ENCODE assay signal across 8 cellular contexts in the genomic region with DNA sequence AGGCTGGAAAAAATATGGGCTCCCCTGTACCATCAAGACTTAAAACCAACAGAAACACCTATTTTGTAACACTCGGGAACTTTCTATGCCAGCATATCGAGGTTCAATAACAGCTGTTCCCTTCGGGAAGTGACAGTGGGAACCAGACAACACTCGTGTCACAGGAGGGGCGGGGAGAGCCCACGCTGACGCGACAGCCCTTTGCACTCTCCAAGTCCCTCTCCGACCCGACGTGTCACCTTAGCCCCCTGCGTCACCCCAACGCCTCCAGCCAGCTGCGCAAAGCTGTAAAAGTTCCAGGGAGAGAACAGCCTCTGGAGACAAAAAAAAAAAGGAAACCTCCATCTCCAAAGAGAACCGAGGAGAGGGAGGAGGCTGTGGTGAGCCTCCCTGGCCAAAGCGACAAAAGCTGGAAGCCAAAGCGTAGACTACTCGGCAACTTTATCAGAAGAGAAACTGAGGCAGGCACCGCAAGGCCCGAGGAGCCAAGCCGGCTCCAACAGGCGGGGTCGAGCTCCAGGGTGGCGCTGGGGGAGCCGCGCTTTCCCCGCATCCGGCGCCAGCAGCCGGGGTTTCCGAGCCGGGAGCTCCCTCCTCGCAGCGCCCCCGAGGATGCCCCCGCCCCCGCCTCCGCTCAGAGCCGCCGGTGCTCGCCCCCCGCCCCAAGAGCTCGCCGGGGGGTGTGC. TPM values are rescaled to one million over a fixed set of nuclear protein-coding genes. Genes with fewer than 3 reads are reported as not detected.
A peak's percentile ranks its signal among the peaks of the same experiment; 100 is the strongest.
DNase-seq lines count a peak whose midpoint lies in the region; TF ChIP-seq lines count a peak whose summit lies in the region.

No MANE protein-coding gene starts in this region.

- BruUV-seq in Calu3 (replicated peaks; lab: Mats Ljungman, UMichigan), result no TSS peak

- TF ChIP-seq POLR2A in testis (IDR thresholded peaks at IDR 0.05), result no peak

- H3K9ac ChIP-seq in GM23248, result peak overlapping the region; percentile 100

- TF ChIP-seq CTCF in Calu3 (IDR thresholded peaks at IDR 0.05; ENCODE audit: unreplicated experiment) (no peak), testis (IDR thresholded peaks at IDR 0.05) (no peak)

- H3K36me3 Mint-ChIP-seq in Calu3 (ENCODE audit: insufficient read depth, unreplicated experiment), result peaks cover 40% of the 10 kb centered on the region

- H4K20me1 ChIP-seq in GM23248 (ENCODE audit: insufficient read depth), result no peaks in the 10 kb centered on the region

- peak overlapping the region; percentile 92 for H3K27ac Mint-ChIP-seq in Calu3 (ENCODE audit: unreplicated experiment)

- H3K4me3 ChIP-seq in GM23248 (peak overlapping the region; percentile 96), neuron (ENCODE audit: low read length) (peak overlapping the region; percentile 95), testis (peak overlapping the region; percentile 85 to 93)

- 1% methylated on average over 23 to 29 of the region's 44 CpGs for WGBS in GM23248 (ENCODE audit: low coverage in 1 of 2, low lambda C conversion rate in 2 of 2, missing lambda C conversion rate in 2 of 2), 2 experiments
- 0 to 1% methylated on average over 22 to 33 of the region's 44 CpGs for WGBS in testis, 2 donors

- in situ Hi-C loops in GM23248 (cut with MboI), result no loop called here

- intact Hi-C loops in Calu3 (cut with micrococcal nuclease; ENCODE audit: unreplicated experiment) (no loop called here), testis (cut with DNase I; ENCODE audit: low total_unique reads) (no loop called here)

- H3K9me3 Mint-ChIP-seq in Calu3 (ENCODE audit: low read depth, unreplicated experiment), result no peaks in the 10 kb centered on the region

- H3K27me3 Mint-ChIP-seq in Calu3 (ENCODE audit: unreplicated experiment), result no peaks in the 10 kb centered on the region

- H3K4me1 ChIP-seq in GM23248 (ENCODE audit: insufficient read depth) (peaks cover 11% of the 10 kb centered on the region), neuron (ENCODE audit: insufficient read depth, low read length) (peaks cover 7% of the 10 kb centered on the region), testis (peaks cover 17% of the 10 kb centered on the region)

- CTCF ChIA-PET in Calu3 (lab: Charles Lee), result interaction anchor here (0.7 to 1.1 kb wide), 3 partner anchors 11 to 325 kb away, joined by 3 to 7 read pairs (median 4); no protein-coding TSS in a partner anchor

- H3K9me3 ChIP-seq in GM23248 (ENCODE audit: low read depth) (no peaks in the 10 kb centered on the region), neuron (ENCODE audit: low read length) (no peaks in the 10 kb centered on the region), testis (no peaks in the 10 kb centered on the region)

- peaks cover 15% of the 10 kb centered on the region for H3F3A ChIP-seq in GM23248 (ENCODE audit: insufficient read depth)

- H3K4me2 ChIP-seq in GM23248 (ENCODE audit: unreplicated experiment), result peak overlapping the region; percentile 98

- H3K36me3 ChIP-seq in GM23248 (ENCODE audit: low read depth) (no peaks in the 10 kb centered on the region), neuron (ENCODE audit: insufficient read depth, low read length) (no peaks in the 10 kb centered on the region), testis (ENCODE audit: low read depth, missing control alignments) (no peaks in the 10 kb centered on the region)

- H3K79me2 ChIP-seq in GM23248 (ENCODE audit: insufficient read depth), result peaks cover 53% of the 10 kb centered on the region

- no peak overlapping the region for H2AFZ ChIP-seq in GM23248
- peak overlapping the region; percentile 68 for H2AFZ ChIP-seq in neuron (ENCODE audit: low read depth, low read length)

- DNase-seq in Calu3, result peak; percentile 26
- DNase-seq in GM23248, result peak; percentile 71
- peak; percentile 52 for DNase-seq in NAMALWA (ENCODE audit: low spot score)
- DNase-seq in activated T-cell treated with anti-CD3 and anti-CD28 coated beads for 48 hours (ENCODE audit: low read depth), result peak; percentile 32
- DNase-seq in fibroblast of gingiva (ENCODE audit: low read depth), result peak; percentile 26
- DNase-seq in testis, result peak; percentile 69
- DNase-seq in NCI-H2029 (lab: John Stamatoyannopoulos, UW), result no peak

- no peaks in the 10 kb centered on the region for H3K9me2 ChIP-seq in GM23248 (ENCODE audit: insufficient read depth)

- H3K27ac ChIP-seq in GM23248, result peak overlapping the region; percentile 99
- H3K27ac ChIP-seq in testis, result peak overlapping the region; percentile 79 to 96

- H3K4me1 Mint-ChIP-seq in Calu3 (ENCODE audit: low read depth, unreplicated experiment), result peaks cover 7% of the 10 kb centered on the region

- H3K4me3 Mint-ChIP-seq in Calu3 (ENCODE audit: low read depth, unreplicated experiment), result peak overlapping the region; percentile 83

- no peaks in the 10 kb centered on the region for H3K27me3 ChIP-seq in GM23248 (replicated peaks; ENCODE audit: insufficient read depth)
- no peaks in the 10 kb centered on the region for H3K27me3 ChIP-seq in neuron (ENCODE audit: insufficient read depth, low read length)
- no peaks in the 10 kb centered on the region for H3K27me3 ChIP-seq in testis

RNA-seq across cellular contexts. Expression of a gene that starts 0.8 kb away (rescaled TPM):
- 29.7 and 37.8 TPM in 2 replicates for total RNA-seq in Calu3 (2022)
- total RNA-seq in GM23248 (2014; rRNA removed; shearing (Covaris generic)), result 83.2 and 96.8 TPM in 2 replicates
- polyA plus RNA-seq in GM23248 (2016; fragmentation: Nextera tagmentation; extraction: Ambion mirVana), result 79.7 and 81.5 TPM in 2 replicates
- 10 to 100 TPM; 50.2 to 54.1 TPM for total RNA-seq in testis
- 82.9 TPM for polyA plus RNA-seq in testis (ENCODE audit: insufficient read depth, low read depth, low replicate concordance)
